In genomic region chr11:64206457-64207246, GRCh38 we compare ENCODE assay signal across 1 cellular context.
TF ChIP-seq lines count a peak whose summit lies in the region.

Gene FERMT3, plus strand, starts transcription at chr11:64206721. Its CDS starts 644 bp downstream, at chr11:64207365.

TF ChIP-seq in K562, 482 proteins besides CTCF, POLR2A, EP300 and RAD21 (continued from another document and continues in another):
- TF ChIP-seq AFF1 (IDR thresholded peaks at IDR 0.05; ENCODE audit: low read depth in 1 of 2, partially characterized antibody in 2 of 2) (no peak), SMARCA4 (IDR thresholded peaks at IDR 0.05) (0 out of 2 replicates have a peak, but pooled peaks have one; percentile 11), ARID2 (IDR thresholded peaks at IDR 0.05) (no peak), ZC3H4 (CRISPR knock-in tag; IDR thresholded peaks at IDR 0.05; ENCODE audit: borderline replicate concordance) (peak; percentile 61; the same call in 1 of the 2 replicates), CHD1 (IDR thresholded peaks at IDR 0.05; ENCODE audit: low read length) (peak; percentile 95), ZBED1 (IDR thresholded peaks at IDR 0.05) (no peak), ZSCAN29 (IDR thresholded peaks at IDR 0.05) (0 out of 2 replicates have a peak, but pooled peaks have one; percentile 52), ZNF507 (tag; conservative IDR thresholded peaks at IDR 0.05) (no peak), E2F6 (IDR thresholded peaks at IDR 0.05; ENCODE audit: borderline replicate concordance in 1 of 2, extremely low read depth in 1 of 2, insufficient read depth in 1 of 2, insufficient read length in 1 of 2, low read depth in 1 of 2, low read length in 1 of 2, poor library complexity in 1 of 2, severe bottlenecking in 1 of 2) (no peak), ZNF561 (CRISPR knock-in tag; conservative IDR thresholded peaks at IDR 0.05) (no peak), TEAD2 (tag; IDR thresholded peaks at IDR 0.05) (no peak), CHAMP1 (IDR thresholded peaks at IDR 0.05) (no peak), MYNN (IDR thresholded peaks at IDR 0.05) (peak; percentile 83), MYNN (CRISPR knock-in tag; IDR thresholded peaks at IDR 0.05) (no peak), BDP1 (IDR thresholded peaks at IDR 0.05; ENCODE audit: insufficient read depth, insufficient read length) (no peak), BRD4 (IDR thresholded peaks at IDR 0.05) (no peak; the same call in 1 of the 2 replicates), RBM14 (IDR thresholded peaks at IDR 0.05; ENCODE audit: borderline replicate concordance, insufficient read depth, low read depth, low read length) (0 out of 2 replicates have a peak, but pooled peaks have one; percentile 79), GATAD2A (IDR thresholded peaks at IDR 0.05) (0 out of 2 replicates have a peak, but pooled peaks have one; percentile 65), SETDB1 (IDR thresholded peaks at IDR 0.05; ENCODE audit: low read length) (no peak), SRSF1 (IDR thresholded peaks at IDR 0.05; ENCODE audit: low read depth, low read length) (no peak), EP400 (IDR thresholded peaks at IDR 0.05) (peak; percentile 26), ZNF511 (CRISPR knock-in tag; IDR thresholded peaks at IDR 0.05) (peak; percentile 51), RFX5 (IDR thresholded peaks at IDR 0.05; ENCODE audit: low read depth, low read length) (no peak), NBN (IDR thresholded peaks at IDR 0.05; ENCODE audit: low read depth) (no peak), HCFC1 (IDR thresholded peaks at IDR 0.05; ENCODE audit: low read depth, low read length) (no peak), KLF6 (CRISPR knock-in tag; IDR thresholded peaks at IDR 0.05; ENCODE audit: borderline replicate concordance) (peak; percentile 68; the same call in 1 of the 2 replicates), NCOA1 (IDR thresholded peaks at IDR 0.05; ENCODE audit: low read depth) (no peak), ZNF274 (IDR thresholded peaks at IDR 0.05; ENCODE audit: borderline replicate concordance, low read depth, low read length) (no peak), HDAC6 (IDR thresholded peaks at IDR 0.05; ENCODE audit: low read depth, low read length) (no peak), ATF3 (IDR thresholded peaks at IDR 0.05) (no peak), ATF3 (CRISPR knock-in tag; conservative IDR thresholded peaks at IDR 0.05) (no peak), ZNF174 (CRISPR knock-in tag; IDR thresholded peaks at IDR 0.05) (no peak), SAFB2 (IDR thresholded peaks at IDR 0.05; ENCODE audit: borderline replicate concordance, low read depth, low read length, severe bottlenecking) (no peak), ZNF696 (CRISPR knock-in tag; conservative IDR thresholded peaks at IDR 0.05) (no peak), MIER1 (IDR thresholded peaks at IDR 0.05; ENCODE audit: low read depth) (no peak), MED1 (CRISPR knock-in tag; IDR thresholded peaks at IDR 0.05; ENCODE audit: borderline replicate concordance) (no peak), CREB1 (IDR thresholded peaks at IDR 0.05) (no peak), CREB1 (CRISPR knock-in tag; IDR thresholded peaks at IDR 0.05) (no peak), U2AF2 (optimal IDR thresholded peaks at IDR 0.05; ENCODE audit: low read depth, low read length) (no peak), CBFB (CRISPR knock-in tag; IDR thresholded peaks at IDR 0.05) (no peak; the same call in 1 of the 2 replicates), SRSF7 (optimal IDR thresholded peaks at IDR 0.05; ENCODE audit: low read depth, low read length) (no peak)
- TF ChIP-seq, protein P1, sequence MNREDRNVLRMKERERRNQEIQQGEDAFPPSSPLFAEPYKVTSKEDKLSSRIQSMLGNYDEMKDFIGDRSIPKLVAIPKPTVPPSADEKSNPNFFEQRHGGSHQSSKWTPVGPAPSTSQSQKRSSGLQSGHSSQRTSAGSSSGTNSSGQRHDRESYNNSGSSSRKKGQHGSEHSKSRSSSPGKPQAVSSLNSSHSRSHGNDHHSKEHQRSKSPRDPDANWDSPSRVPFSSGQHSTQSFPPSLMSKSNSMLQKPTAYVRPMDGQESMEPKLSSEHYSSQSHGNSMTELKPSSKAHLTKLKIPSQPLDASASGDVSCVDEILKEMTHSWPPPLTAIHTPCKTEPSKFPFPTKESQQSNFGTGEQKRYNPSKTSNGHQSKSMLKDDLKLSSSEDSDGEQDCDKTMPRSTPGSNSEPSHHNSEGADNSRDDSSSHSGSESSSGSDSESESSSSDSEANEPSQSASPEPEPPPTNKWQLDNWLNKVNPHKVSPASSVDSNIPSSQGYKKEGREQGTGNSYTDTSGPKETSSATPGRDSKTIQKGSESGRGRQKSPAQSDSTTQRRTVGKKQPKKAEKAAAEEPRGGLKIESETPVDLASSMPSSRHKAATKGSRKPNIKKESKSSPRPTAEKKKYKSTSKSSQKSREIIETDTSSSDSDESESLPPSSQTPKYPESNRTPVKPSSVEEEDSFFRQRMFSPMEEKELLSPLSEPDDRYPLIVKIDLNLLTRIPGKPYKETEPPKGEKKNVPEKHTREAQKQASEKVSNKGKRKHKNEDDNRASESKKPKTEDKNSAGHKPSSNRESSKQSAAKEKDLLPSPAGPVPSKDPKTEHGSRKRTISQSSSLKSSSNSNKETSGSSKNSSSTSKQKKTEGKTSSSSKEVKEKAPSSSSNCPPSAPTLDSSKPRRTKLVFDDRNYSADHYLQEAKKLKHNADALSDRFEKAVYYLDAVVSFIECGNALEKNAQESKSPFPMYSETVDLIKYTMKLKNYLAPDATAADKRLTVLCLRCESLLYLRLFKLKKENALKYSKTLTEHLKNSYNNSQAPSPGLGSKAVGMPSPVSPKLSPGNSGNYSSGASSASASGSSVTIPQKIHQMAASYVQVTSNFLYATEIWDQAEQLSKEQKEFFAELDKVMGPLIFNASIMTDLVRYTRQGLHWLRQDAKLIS (CRISPR knock-in tag; IDR thresholded peaks at IDR 0.05) = peak; percentile 82; the same call in 1 of the 2 replicates
- TF ChIP-seq, protein P2, sequence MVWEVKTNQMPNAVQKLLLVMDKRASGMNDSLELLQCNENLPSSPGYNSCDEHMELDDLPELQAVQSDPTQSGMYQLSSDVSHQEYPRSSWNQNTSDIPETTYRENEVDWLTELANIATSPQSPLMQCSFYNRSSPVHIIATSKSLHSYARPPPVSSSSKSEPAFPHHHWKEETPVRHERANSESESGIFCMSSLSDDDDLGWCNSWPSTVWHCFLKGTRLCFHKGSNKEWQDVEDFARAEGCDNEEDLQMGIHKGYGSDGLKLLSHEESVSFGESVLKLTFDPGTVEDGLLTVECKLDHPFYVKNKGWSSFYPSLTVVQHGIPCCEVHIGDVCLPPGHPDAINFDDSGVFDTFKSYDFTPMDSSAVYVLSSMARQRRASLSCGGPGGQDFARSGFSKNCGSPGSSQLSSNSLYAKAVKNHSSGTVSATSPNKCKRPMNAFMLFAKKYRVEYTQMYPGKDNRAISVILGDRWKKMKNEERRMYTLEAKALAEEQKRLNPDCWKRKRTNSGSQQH (CRISPR knock-in tag; IDR thresholded peaks at IDR 0.05) = no peak
- TF ChIP-seq, protein P3, sequence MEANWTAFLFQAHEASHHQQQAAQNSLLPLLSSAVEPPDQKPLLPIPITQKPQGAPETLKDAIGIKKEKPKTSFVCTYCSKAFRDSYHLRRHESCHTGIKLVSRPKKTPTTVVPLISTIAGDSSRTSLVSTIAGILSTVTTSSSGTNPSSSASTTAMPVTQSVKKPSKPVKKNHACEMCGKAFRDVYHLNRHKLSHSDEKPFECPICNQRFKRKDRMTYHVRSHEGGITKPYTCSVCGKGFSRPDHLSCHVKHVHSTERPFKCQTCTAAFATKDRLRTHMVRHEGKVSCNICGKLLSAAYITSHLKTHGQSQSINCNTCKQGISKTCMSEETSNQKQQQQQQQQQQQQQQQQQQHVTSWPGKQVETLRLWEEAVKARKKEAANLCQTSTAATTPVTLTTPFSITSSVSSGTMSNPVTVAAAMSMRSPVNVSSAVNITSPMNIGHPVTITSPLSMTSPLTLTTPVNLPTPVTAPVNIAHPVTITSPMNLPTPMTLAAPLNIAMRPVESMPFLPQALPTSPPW (CRISPR knock-in tag; IDR thresholded peaks at IDR 0.05) = peak; percentile 91
- TF ChIP-seq, protein P4, sequence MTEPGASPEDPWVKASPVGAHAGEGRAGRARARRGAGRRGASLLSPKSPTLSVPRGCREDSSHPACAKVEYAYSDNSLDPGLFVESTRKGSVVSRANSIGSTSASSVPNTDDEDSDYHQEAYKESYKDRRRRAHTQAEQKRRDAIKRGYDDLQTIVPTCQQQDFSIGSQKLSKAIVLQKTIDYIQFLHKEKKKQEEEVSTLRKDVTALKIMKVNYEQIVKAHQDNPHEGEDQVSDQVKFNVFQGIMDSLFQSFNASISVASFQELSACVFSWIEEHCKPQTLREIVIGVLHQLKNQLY (CRISPR knock-in tag; conservative IDR thresholded peaks at IDR 0.05) = no peak
- TF ChIP-seq, protein P5, sequence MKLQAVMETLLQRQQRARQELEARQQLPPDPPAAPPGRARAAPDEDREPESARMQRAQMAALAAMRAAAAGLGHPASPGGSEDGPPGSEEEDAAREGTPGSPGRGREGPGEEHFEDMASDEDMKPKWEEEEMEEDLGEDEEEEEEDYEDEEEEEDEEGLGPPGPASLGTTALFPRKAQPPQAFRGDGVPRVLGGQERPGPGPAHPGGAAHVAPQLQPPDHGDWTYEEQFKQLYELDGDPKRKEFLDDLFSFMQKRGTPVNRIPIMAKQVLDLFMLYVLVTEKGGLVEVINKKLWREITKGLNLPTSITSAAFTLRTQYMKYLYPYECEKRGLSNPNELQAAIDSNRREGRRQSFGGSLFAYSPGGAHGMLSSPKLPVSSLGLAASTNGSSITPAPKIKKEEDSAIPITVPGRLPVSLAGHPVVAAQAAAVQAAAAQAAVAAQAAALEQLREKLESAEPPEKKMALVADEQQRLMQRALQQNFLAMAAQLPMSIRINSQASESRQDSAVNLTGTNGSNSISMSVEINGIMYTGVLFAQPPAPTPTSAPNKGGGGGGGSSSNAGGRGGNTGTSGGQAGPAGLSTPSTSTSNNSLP (IDR thresholded peaks at IDR 0.05; ENCODE audit: borderline replicate concordance, low read depth, low read length) = no peak
- TF ChIP-seq, protein P6, sequence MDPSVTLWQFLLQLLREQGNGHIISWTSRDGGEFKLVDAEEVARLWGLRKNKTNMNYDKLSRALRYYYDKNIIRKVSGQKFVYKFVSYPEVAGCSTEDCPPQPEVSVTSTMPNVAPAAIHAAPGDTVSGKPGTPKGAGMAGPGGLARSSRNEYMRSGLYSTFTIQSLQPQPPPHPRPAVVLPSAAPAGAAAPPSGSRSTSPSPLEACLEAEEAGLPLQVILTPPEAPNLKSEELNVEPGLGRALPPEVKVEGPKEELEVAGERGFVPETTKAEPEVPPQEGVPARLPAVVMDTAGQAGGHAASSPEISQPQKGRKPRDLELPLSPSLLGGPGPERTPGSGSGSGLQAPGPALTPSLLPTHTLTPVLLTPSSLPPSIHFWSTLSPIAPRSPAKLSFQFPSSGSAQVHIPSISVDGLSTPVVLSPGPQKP (CRISPR knock-in tag; IDR thresholded peaks at IDR 0.05) = no peak
